ENCODE assay signal across 8 cellular contexts in genomic region chr1:115727706-115728249, GRCh38. TPM values are rescaled to one million over a fixed set of nuclear protein-coding genes. Genes with fewer than 3 reads are reported as not detected.
A peak's percentile ranks its signal among the peaks of the same experiment; 100 is the strongest.
DNase-seq lines count a peak whose midpoint lies in the region; ATAC-seq and TF ChIP-seq lines count a peak whose summit lies in the region.

No MANE protein-coding gene starts in this region.

- intact Hi-C loops in Caco-2 (cut with micrococcal nuclease; ENCODE audit: unreplicated experiment) (no loop called here), posterior vena cava (cut with DNase I) (no loop called here), natural killer cell (cut with micrococcal nuclease) (no loop called here)

- no TSS peak for BruUV-seq in Caco-2 (replicated peaks; lab: Mats Ljungman, UMichigan)

- POLR2A ChIA-PET in Caco-2 (lab: Charles Lee), result no interaction called here

- no peak for TF ChIP-seq CTCF in Caco-2 (IDR thresholded peaks at IDR 0.05; ENCODE audit: insufficient read depth in 1 of 2, low read depth in 1 of 2, low read length in 1 of 2, severe bottlenecking in 1 of 2, unreplicated experiment in 1 of 2)
- no peak for TF ChIP-seq CTCF in foreskin keratinocyte (conservative IDR thresholded peaks at IDR 0.05)
- TF ChIP-seq CTCF in natural killer cell (IDR thresholded peaks at IDR 0.05), result no peak

- DNase-seq in Caco-2, result no peak
- peak; percentile 55 to 61 for DNase-seq in SJSA1 (ENCODE audit: low read depth in 1 of 2, low spot score in 2 of 2)
- peak; percentile 67 to 70 for DNase-seq in foreskin keratinocyte
- DNase-seq in posterior vena cava (ENCODE audit: low spot score), result peak; percentile 91
- no peak for DNase-seq in stimulated activated naive B cell treated with anti-CD40 and anti-IgM and Interleukin-4, amounts not matched to agents 10 μg/mL and 1 μg/mL and 100 μg/mL, for 72 hours
- no peak for DNase-seq in natural killer cell

- no peaks in the 10 kb centered on the region for H3K9me3 ChIP-seq in Caco-2
- no peaks in the 10 kb centered on the region for H3K9me3 ChIP-seq in SJSA1 (replicated peaks)

- H3K4me3 ChIP-seq in Caco-2 (ENCODE audit: low read depth, low read length) (no peak overlapping the region), SJSA1 (no peak overlapping the region)

- H3K9me3 Mint-ChIP-seq in Caco-2 (ENCODE audit: unreplicated experiment), result no peaks in the 10 kb centered on the region
- H3K9me3 Mint-ChIP-seq in stimulated activated naive B cell treated with anti-CD40 and anti-IgM and Interleukin-4, amounts not matched to agents 10 μg/mL and 1 μg/mL and 100 μg/mL, for 72 hours, result no peaks in the 10 kb centered on the region
- no peaks in the 10 kb centered on the region for H3K9me3 Mint-ChIP-seq in natural killer cell

- H3K36me3 Mint-ChIP-seq in Caco-2 (ENCODE audit: insufficient read depth, unreplicated experiment) (peaks cover 4% of the 10 kb centered on the region), natural killer cell (no peaks in the 10 kb centered on the region)
- no peaks in the 10 kb centered on the region for H3K36me3 Mint-ChIP-seq in stimulated activated naive B cell treated with anti-CD40 and anti-IgM and Interleukin-4, amounts not matched to agents 10 μg/mL and 1 μg/mL and 100 μg/mL, for 72 hours

- H3K27me3 ChIP-seq in Caco-2 (replicated peaks; ENCODE audit: control insufficient read depth, insufficient read depth, low read length) (no peaks in the 10 kb centered on the region), SJSA1 (replicated peaks) (no peaks in the 10 kb centered on the region), foreskin keratinocyte (no peaks in the 10 kb centered on the region)

- H3K27ac ChIP-seq in SJSA1 (peak overlapping the region; percentile 8), foreskin keratinocyte (no peak overlapping the region)

- no peaks in the 10 kb centered on the region for H3K36me3 ChIP-seq in Caco-2 (ENCODE audit: control insufficient read depth, insufficient read depth, low read length)
- H3K36me3 ChIP-seq in SJSA1, result no peaks in the 10 kb centered on the region

- H3K4me1 Mint-ChIP-seq in Caco-2 (ENCODE audit: low read depth, unreplicated experiment), result peaks cover 9% of the 10 kb centered on the region
- H3K4me1 Mint-ChIP-seq in stimulated activated naive B cell treated with anti-CD40 and anti-IgM and Interleukin-4, amounts not matched to agents 10 μg/mL and 1 μg/mL and 100 μg/mL, for 72 hours, result peaks cover 0 to 2% of the 10 kb centered on the region in 2 donors
- no peaks in the 10 kb centered on the region for H3K4me1 Mint-ChIP-seq in natural killer cell

- H3K27ac Mint-ChIP-seq in Caco-2 (ENCODE audit: unreplicated experiment) (peak overlapping the region; percentile 65), natural killer cell (no peak overlapping the region)
- H3K27ac Mint-ChIP-seq in stimulated activated naive B cell treated with anti-CD40 and anti-IgM and Interleukin-4, amounts not matched to agents 10 μg/mL and 1 μg/mL and 100 μg/mL, for 72 hours, result no peak overlapping the region

- no peak overlapping the region for H3K4me3 Mint-ChIP-seq in Caco-2 (ENCODE audit: unreplicated experiment)
- H3K4me3 Mint-ChIP-seq in stimulated activated naive B cell treated with anti-CD40 and anti-IgM and Interleukin-4, amounts not matched to agents 10 μg/mL and 1 μg/mL and 100 μg/mL, for 72 hours, result no peak overlapping the region
- no peak overlapping the region for H3K4me3 Mint-ChIP-seq in natural killer cell

- ATAC-seq in foreskin keratinocyte (no peak), GM21367 (IDR thresholded peaks at IDR 0.05; ENCODE audit: unreplicated experiment) (no peak), GM18861 (IDR thresholded peaks at IDR 0.05; ENCODE audit: unreplicated experiment) (no peak), natural killer cell (no peak)
- ATAC-seq in stimulated activated naive B cell treated with anti-CD40 and anti-IgM and Interleukin-4, amounts not matched to agents 10 μg/mL and 1 μg/mL and 100 μg/mL, for 72 hours (replicated peaks), result no peak

- CTCF ChIA-PET in Caco-2 (lab: Charles Lee), result interaction anchor here (0.9 to 1.1 kb wide), 2 partner anchors 21 to 37 kb away, joined by 3 to 5 read pairs; no protein-coding TSS in a partner anchor

- H3K4me1 ChIP-seq in Caco-2 (peaks cover 7% of the 10 kb centered on the region; the same call in 1 of the 2 replicates), SJSA1 (replicated peaks) (peaks cover 14% of the 10 kb centered on the region), foreskin keratinocyte (no peaks in the 10 kb centered on the region)

- H3K27me3 Mint-ChIP-seq in Caco-2 (ENCODE audit: insufficient read depth, unreplicated experiment), result no peaks in the 10 kb centered on the region
- H3K27me3 Mint-ChIP-seq in stimulated activated naive B cell treated with anti-CD40 and anti-IgM and Interleukin-4, amounts not matched to agents 10 μg/mL and 1 μg/mL and 100 μg/mL, for 72 hours, result no peaks in the 10 kb centered on the region
- H3K27me3 Mint-ChIP-seq in natural killer cell (ENCODE audit: low read depth in 2 of 2), result peaks cover 3 to 22% of the 10 kb centered on the region in 2 donors

RNA-seq across cellular contexts. Expression of gene CASQ2, which starts 40.7 kb away (rescaled TPM):
- total RNA-seq in Caco-2 (2022) (0.18 TPM in 1 of 2 replicates, not detected in the other), foreskin keratinocyte (not detected in 2 replicates), posterior vena cava (100 to 1,000 TPM in 1 of 2 donors, 10 to 100 TPM in 1; 98.7 to 122 TPM), natural killer cell (not detected)
- not detected in 2 replicates for total RNA-seq in SJSA1 (2014; rRNA removed; shearing (Covaris generic))
- not detected in 2 replicates for polyA plus RNA-seq in foreskin keratinocyte

Comparison
In these comparisons a context has a peak if more than half of its experiments do, and no peak if none do; other contexts are left out.
1. DNase-seq: peak in SJSA1 (2 of 2), foreskin keratinocyte (2 of 2) and posterior vena cava (single experiment); none in Caco-2 (0 of 2), stimulated activated naive B cell treated with anti-CD40 and anti-IgM and Interleukin-4, amounts not matched to agents 10 μg/mL and 1 μg/mL and 100 μg/mL, for 72 hours (single experiment) and natural killer cell (single experiment).
2. RNA of gene CASQ2, which starts 40.7 kb away (total RNA-seq): 98.7 to 122 TPM in posterior vena cava; 0.18 TPM in Caco-2, not detected in SJSA1, not detected in foreskin keratinocyte and not detected in natural killer cell; every median in the first group is over 10 times any median in the second.